Comparison of ENCODE assay signal across 17 cellular contexts in the genomic region with DNA sequence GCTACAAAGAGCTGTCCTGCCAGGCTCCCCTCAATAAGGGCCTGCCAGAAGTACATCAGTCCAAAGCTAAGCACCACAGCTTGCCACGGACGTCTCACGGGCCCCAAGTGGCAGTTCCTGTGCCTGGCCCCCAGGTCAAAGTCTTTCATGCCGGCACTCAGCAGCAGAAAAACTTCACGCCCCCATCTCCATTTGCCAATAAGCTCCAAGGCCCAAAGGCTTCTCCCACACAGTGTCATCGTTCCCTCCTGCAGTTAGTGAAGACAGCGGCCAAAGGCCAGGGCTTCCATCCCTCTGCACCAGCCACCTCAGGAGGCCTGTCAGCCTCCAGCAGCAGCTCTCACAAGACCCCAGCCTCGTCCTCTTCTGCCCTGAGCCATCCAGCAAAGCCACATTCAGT.
"Had no signal": no experiment of that assay in that cellular context is flagged by ENCODE, and none has a peak within 500 bp of the region (broad histone marks: within the 10 kb centered on the region; RNA-seq: fewer than 3 reads in every experiment).

No MANE protein-coding gene starts in this region.

- H3K4me3 Mint-ChIP-seq: activated CD4-positive, alpha-beta memory T cell treated with anti-CD3 and anti-CD28 coated beads, Interleukin-2, amount 10 ng/mL, durations not matched to agents 7 days and 5 days; activated CD4-positive, alpha-beta T cell treated with anti-CD3 and anti-CD28 coated beads for 36 hours; dendritic cell treated with granulocyte-macrophage colony-stimulating factor and Interleukin-4, amounts not matched to agents 40 ng/mL and 50 ng/mL, for 4 days; naive thymus-derived CD8-positive, alpha-beta T cell; T-cell had no signal

- DNase-seq: activated CD4-positive, alpha-beta memory T cell treated with anti-CD3 and anti-CD28 coated beads, Interleukin-2, amount 10 ng/mL, durations not matched to agents 7 days and 5 days; activated CD4-positive, alpha-beta T cell treated with anti-CD3 and anti-CD28 coated beads for 36 hours; activated CD8-positive, alpha-beta memory T cell treated with anti-CD3 and anti-CD28 coated beads, Interleukin-2, amount 50 U/mL, for 4 hours; activated naive CD4-positive, alpha-beta T cell treated with anti-CD3 and anti-CD28 coated beads, Interleukin-2, amount 50 U/mL, for 16 hours; adrenal gland; hypothalamus; lower lobe of right lung; mucosa of descending colon; sigmoid colon; stimulated activated CD4-positive, alpha-beta T cell treated with anti-CD3 and anti-CD28 coated beads, Interleukin-2, amount 100 ng/mL, for 24 hours; stimulated activated naive CD4-positive, alpha-beta T cell treated with Interleukin-2 at 50 U/mL for 16 hours; T-cell; testis; uterus had no signal

- H3K9me3 Mint-ChIP-seq: activated CD4-positive, alpha-beta memory T cell treated with anti-CD3 and anti-CD28 coated beads, Interleukin-2, amount 10 ng/mL, durations not matched to agents 7 days and 5 days; dendritic cell treated with granulocyte-macrophage colony-stimulating factor and Interleukin-4, amounts not matched to agents 40 ng/mL and 50 ng/mL, for 4 days; naive thymus-derived CD8-positive, alpha-beta T cell; T-cell had no signal

- H3K27me3 ChIP-seq: adrenal gland, sigmoid colon, testis, uterus had no signal

- H3K27ac Mint-ChIP-seq: activated CD4-positive, alpha-beta memory T cell treated with anti-CD3 and anti-CD28 coated beads, Interleukin-2, amount 10 ng/mL, durations not matched to agents 7 days and 5 days; activated CD4-positive, alpha-beta T cell treated with anti-CD3 and anti-CD28 coated beads for 36 hours; dendritic cell treated with granulocyte-macrophage colony-stimulating factor and Interleukin-4, amounts not matched to agents 40 ng/mL and 50 ng/mL, for 4 days; T-cell had no signal

- H3K27me3 Mint-ChIP-seq: activated CD4-positive, alpha-beta memory T cell treated with anti-CD3 and anti-CD28 coated beads, Interleukin-2, amount 10 ng/mL, durations not matched to agents 7 days and 5 days; activated CD4-positive, alpha-beta T cell treated with anti-CD3 and anti-CD28 coated beads for 36 hours; dendritic cell treated with granulocyte-macrophage colony-stimulating factor and Interleukin-4, amounts not matched to agents 40 ng/mL and 50 ng/mL, for 4 days; naive thymus-derived CD8-positive, alpha-beta T cell; T-cell had no signal

- H3K27ac ChIP-seq: adrenal gland, lower lobe of right lung, sigmoid colon, testis, uterus, VCaP had no signal

- H3K4me1 Mint-ChIP-seq: activated CD4-positive, alpha-beta T cell treated with anti-CD3 and anti-CD28 coated beads for 36 hours; T-cell had no signal

- H3K4me1 ChIP-seq: lower lobe of right lung, sigmoid colon, testis, uterus had no signal

- H3K36me3 ChIP-seq: uterus had no signal

- H3K9me3 ChIP-seq: adrenal gland, lower lobe of right lung, mucosa of descending colon, sigmoid colon, testis, uterus had no signal

- H3K4me3 ChIP-seq: adrenal gland, lower lobe of right lung, mucosa of descending colon, sigmoid colon, testis, uterus had no signal

- ATAC-seq: activated CD4-positive, alpha-beta T cell treated with anti-CD3 and anti-CD28 coated beads for 36 hours; lower lobe of right lung; mucosa of descending colon; naive thymus-derived CD8-positive, alpha-beta T cell; T-cell had no signal
